ENCODE assay signal across 1 cellular context in genomic region chr7:27367179-27367929, GRCh38.
TF ChIP-seq lines count a peak whose summit lies in the region.

No MANE protein-coding gene starts in this region.

TF ChIP-seq in GM23338, 12 proteins besides CTCF, POLR2A, EP300 and RAD21 (continued from another document):
- no peak for TF ChIP-seq ZNF462 (CRISPR knock-in tag; IDR thresholded peaks at IDR 0.05)
